In the genomic region with DNA sequence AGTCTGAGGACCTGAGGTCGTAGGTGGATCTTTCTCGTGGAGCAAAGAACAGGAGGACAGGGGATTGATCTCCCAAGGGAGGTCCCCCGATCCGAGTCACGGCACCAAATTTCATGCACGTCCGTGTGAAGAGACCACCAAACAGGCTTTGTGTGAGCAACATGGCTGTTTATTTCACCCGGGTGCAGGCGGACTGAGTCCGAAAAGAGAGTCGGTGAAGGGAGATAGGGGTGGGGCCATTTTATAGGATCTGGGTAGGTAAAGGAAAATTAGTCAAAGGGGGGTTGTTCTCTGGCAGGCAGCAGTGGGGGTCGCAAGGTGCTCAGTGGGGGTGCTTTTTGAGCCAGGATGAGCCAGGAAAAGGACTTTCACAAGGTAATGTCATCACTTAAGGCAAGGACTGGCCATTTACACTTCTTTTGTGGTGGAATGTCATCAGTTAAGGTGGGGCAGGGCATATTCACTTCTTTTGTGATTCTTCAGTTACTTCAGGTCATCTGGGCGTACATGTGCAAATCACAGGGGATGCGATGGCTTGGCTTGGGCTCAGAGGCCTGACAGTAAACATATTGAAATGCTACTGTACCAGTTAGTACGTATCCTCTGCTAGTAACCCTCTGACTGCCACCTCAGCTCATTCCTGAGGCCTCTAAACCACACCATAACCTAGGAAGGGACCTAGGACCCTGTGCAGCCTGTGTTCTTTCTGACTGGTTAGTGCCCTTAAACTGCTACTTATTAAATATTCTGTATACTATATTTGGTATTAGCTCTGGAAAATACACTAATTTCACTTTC, we compare ENCODE assay signal across 8 cellular contexts.
DNase-seq lines count a peak whose midpoint lies in the region; ATAC-seq and TF ChIP-seq lines count a peak whose summit lies in the region.
"Not testable (repeated sequence)": the region's sequence is repeated elsewhere in the genome, so short reads cannot be mapped to it uniquely, and the experiment has no call there.

No MANE protein-coding gene starts in this region.

- H3K4me1 Mint-ChIP-seq in Caco-2 (ENCODE audit: low read depth, unreplicated experiment) (peaks cover 28% of the 10 kb centered on the region), WTC11 (peaks cover 51% of the 10 kb centered on the region), endothelial cell (ENCODE audit: unreplicated experiment) (peaks cover 46% of the 10 kb centered on the region)

- intact Hi-C loops in Caco-2 (cut with micrococcal nuclease; ENCODE audit: unreplicated experiment), result not testable (repeated sequence)

- H3K36me3 ChIP-seq in Caco-2 (ENCODE audit: control insufficient read depth, insufficient read depth, low read length); H7 (replicated peaks; ENCODE audit: control insufficient read depth, insufficient read depth, low read length); iPS DF 6.9 (ENCODE audit: control insufficient read depth, insufficient read depth, low read length); iPS-18a (ENCODE audit: control insufficient read depth, low read depth, low read length); mesendoderm (ENCODE audit: control insufficient read depth, insufficient read depth, low read length): not testable (repeated sequence)
- peaks cover 27% of the 10 kb centered on the region for H3K36me3 ChIP-seq in HUES6 (ENCODE audit: control insufficient read depth, insufficient read depth, low read length)

- peak; percentile 94 for ATAC-seq in WTC11

- BruUV-seq in Caco-2 (replicated peaks; lab: Mats Ljungman, UMichigan), result not testable (repeated sequence)

- H3K4ac ChIP-seq in mesendoderm (ENCODE audit: low read depth, low read length), result not testable (repeated sequence)

- peak overlapping the region; percentile 34 for H3K27ac Mint-ChIP-seq in Caco-2 (ENCODE audit: unreplicated experiment)
- H3K27ac Mint-ChIP-seq in WTC11, result peak overlapping the region; percentile 98
- not testable (repeated sequence) for H3K27ac Mint-ChIP-seq in endothelial cell (ENCODE audit: unreplicated experiment)

- not testable (repeated sequence) for H3K4me3 ChIP-seq in Caco-2 (ENCODE audit: low read depth, low read length); mesendoderm (ENCODE audit: low read length)
- H3K4me3 ChIP-seq in H7 (ENCODE audit: insufficient read depth, low read depth, low read length) (peak overlapping the region; percentile 63), HUES6 (ENCODE audit: low read depth, low read length) (peak overlapping the region; percentile 89), iPS DF 6.9 (ENCODE audit: low read length) (peak overlapping the region; percentile 81; the same call in 1 of the 2 replicates), iPS-18a (ENCODE audit: low read length) (peak overlapping the region; percentile 83)

- not testable (repeated sequence) for H4K5ac ChIP-seq in mesendoderm (ENCODE audit: low read length)

- H3K9ac ChIP-seq in HUES6 (ENCODE audit: low read length) (peak overlapping the region; percentile 100), iPS-18a (ENCODE audit: low read length) (peak overlapping the region; percentile 86)
- H3K9ac ChIP-seq in mesendoderm (ENCODE audit: low read length), result not testable (repeated sequence)

- H2BK15ac ChIP-seq in mesendoderm (replicated peaks; ENCODE audit: low read depth), result not testable (repeated sequence)

- H3K18ac ChIP-seq in mesendoderm (ENCODE audit: low read length), result not testable (repeated sequence)

- peak overlapping the region; percentile 56 for H3K56ac ChIP-seq in mesendoderm (ENCODE audit: low read length)

- not testable (repeated sequence) for H3K27me3 Mint-ChIP-seq in Caco-2 (ENCODE audit: insufficient read depth, unreplicated experiment); WTC11 (ENCODE audit: low read depth); endothelial cell (ENCODE audit: unreplicated experiment)

- H2AK5ac ChIP-seq in mesendoderm (ENCODE audit: low read length), result not testable (repeated sequence)

- H2BK5ac ChIP-seq in mesendoderm (ENCODE audit: low read length), result peak overlapping the region; percentile 30

- H3K4me1 ChIP-seq in Caco-2, result peaks cover 19% of the 10 kb centered on the region
- peaks cover 36% of the 10 kb centered on the region for H3K4me1 ChIP-seq in HUES6 (ENCODE audit: control insufficient read depth, insufficient read depth, low read length)
- H3K4me1 ChIP-seq in iPS DF 6.9 (ENCODE audit: control insufficient read depth, insufficient read depth, low read length); mesendoderm (ENCODE audit: control insufficient read depth, low read depth, low read length): not testable (repeated sequence)
- H3K4me1 ChIP-seq in iPS-18a (ENCODE audit: control insufficient read depth, low read depth, low read length), result peaks cover 44% of the 10 kb centered on the region

- not testable (repeated sequence) for H3K79me1 ChIP-seq in mesendoderm (ENCODE audit: low read length)

- not testable (repeated sequence) for H3K9me3 ChIP-seq in Caco-2; HUES6 (ENCODE audit: control insufficient read depth, insufficient read depth, low read depth, low read length); iPS DF 6.9 (ENCODE audit: control insufficient read depth, insufficient read depth, low read length); iPS-18a (ENCODE audit: control insufficient read depth, low read depth, low read length)

- not testable (repeated sequence) for TF ChIP-seq CTCF in Caco-2 (IDR thresholded peaks at IDR 0.05; ENCODE audit: insufficient read depth in 1 of 2, low read depth in 1 of 2, low read length in 1 of 2, severe bottlenecking in 1 of 2, unreplicated experiment in 1 of 2); WTC11 (IDR thresholded peaks at IDR 0.05); endothelial cell (IDR thresholded peaks at IDR 0.05; ENCODE audit: unreplicated experiment)

- H3K27ac ChIP-seq in HUES6 (ENCODE audit: low read depth, low read length) (peak overlapping the region; percentile 97), iPS-18a (ENCODE audit: low read length) (peak overlapping the region; percentile 90), mesendoderm (ENCODE audit: low read depth, low read length) (peak overlapping the region; percentile 78)
- not testable (repeated sequence) for H3K27ac ChIP-seq in iPS DF 6.9 (ENCODE audit: low read length)

- not testable (repeated sequence) for H3K4me3 Mint-ChIP-seq in Caco-2 (ENCODE audit: unreplicated experiment)
- H3K4me3 Mint-ChIP-seq in WTC11 (peak overlapping the region; percentile 98), endothelial cell (ENCODE audit: unreplicated experiment) (peak overlapping the region; percentile 81)

- DNase-seq in Caco-2; H7; endothelial cell (ENCODE audit: low spot score); iPS DF 6.9 (ENCODE audit: low read depth, low spot score): not testable (repeated sequence)
- DNase-seq in WTC11 (ENCODE audit: low spot score) (peak; percentile 38), mesendoderm (peak; percentile 59)

- H3K79me2 ChIP-seq in mesendoderm (ENCODE audit: control insufficient read depth, insufficient read depth, low read length), result not testable (repeated sequence)

- CTCF ChIA-PET in Caco-2 (lab: Charles Lee), result not testable (repeated sequence)
- CTCF ChIA-PET in WTC11 (lab: Charles Lee), result interaction anchor here (0.5 to 1.3 kb wide), 2 partner anchors 174 to 177 kb away, joined by 3 to 5 read pairs; no protein-coding TSS in a partner anchor

- not testable (repeated sequence) for H3K36me3 Mint-ChIP-seq in Caco-2 (ENCODE audit: insufficient read depth, unreplicated experiment); endothelial cell (ENCODE audit: low read depth, unreplicated experiment)
- peaks cover 48% of the 10 kb centered on the region for H3K36me3 Mint-ChIP-seq in WTC11

- H3K9me3 Mint-ChIP-seq in Caco-2 (ENCODE audit: unreplicated experiment), result peaks cover 25% of the 10 kb centered on the region
- H3K9me3 Mint-ChIP-seq in WTC11; endothelial cell (ENCODE audit: unreplicated experiment): not testable (repeated sequence)

- not testable (repeated sequence) for H3K27me3 ChIP-seq in Caco-2 (replicated peaks; ENCODE audit: control insufficient read depth, insufficient read depth, low read length); H7 (ENCODE audit: control insufficient read depth, insufficient read depth, low read length); HUES6 (ENCODE audit: control insufficient read depth, insufficient read depth, low read length); iPS DF 6.9 (ENCODE audit: control insufficient read depth, insufficient read depth, low read length); iPS-18a (ENCODE audit: control insufficient read depth, insufficient read depth, low read length); mesendoderm (ENCODE audit: insufficient read depth, low read length, poor library complexity)

- H2BK120ac ChIP-seq in mesendoderm (ENCODE audit: low read depth, low read length), result peak overlapping the region; percentile 28

- H3K23ac ChIP-seq in mesendoderm (ENCODE audit: low read length), result not testable (repeated sequence)

- not testable (repeated sequence) for H3K4me2 ChIP-seq in mesendoderm (ENCODE audit: low read length)

- POLR2A ChIA-PET in Caco-2 (lab: Charles Lee), result not testable (repeated sequence)
- POLR2A ChIA-PET in WTC11 (lab: Charles Lee), result interaction anchor here (1.1 kb wide), 1 partner anchor 10 kb away, joined by 4 read pairs; no protein-coding TSS in a partner anchor

- H4K8ac ChIP-seq in mesendoderm (ENCODE audit: low read depth, low read length), result not testable (repeated sequence)

- WGBS in iPS DF 6.9 (ENCODE audit: insufficient coverage, insufficient read length), result no CpG with 5 or more reads among the region's 15 CpGs
- WGBS in mesendoderm (ENCODE audit: extremely low coverage, insufficient coverage, low lambda C conversion rate), result no CpG with 5 or more reads among the region's 15 CpGs

TF ChIP-seq in WTC11, 78 proteins besides CTCF, POLR2A, EP300 and RAD21:
- TF ChIP-seq, protein P1, sequence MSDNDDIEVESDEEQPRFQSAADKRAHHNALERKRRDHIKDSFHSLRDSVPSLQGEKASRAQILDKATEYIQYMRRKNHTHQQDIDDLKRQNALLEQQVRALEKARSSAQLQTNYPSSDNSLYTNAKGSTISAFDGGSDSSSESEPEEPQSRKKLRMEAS (CRISPR knock-in tag; IDR thresholded peaks at IDR 0.05), result 0 out of 2 replicates have a peak, but pooled peaks have one; percentile 26
TF ChIP-seq in WTC11: peak in this region for 1; not testable (repeated sequence) for 77.
